ENCODE assay signal across 25 cellular contexts in genomic region chr10:4943821-4944220, GRCh38. TPM values are rescaled to one million over a fixed set of nuclear protein-coding genes. Genes with fewer than 3 reads are reported as not detected.
DNase-seq lines count a peak whose midpoint lies in the region; ATAC-seq, FAIRE-seq and TF ChIP-seq lines count a peak whose summit lies in the region.
"Had no signal": no experiment of that assay in that cellular context is flagged by ENCODE, and none has a peak within 500 bp of the region (broad histone marks: within the 10 kb centered on the region; RNA-seq: fewer than 3 reads in every experiment).

No MANE protein-coding gene starts in this region.

- H3K9ac ChIP-seq in liver (ENCODE audit: low read depth in 1 of 2, low read length in 2 of 2) (peak overlapping the region in 1 of 2 donors; percentile 64), HepG2 (ENCODE audit: insufficient read depth, low read depth, low read length) (no peak overlapping the region), skeletal muscle tissue (ENCODE audit: low read depth in 1 of 3, low read length in 3 of 3) (no peak overlapping the region), SK-N-SH (no peak overlapping the region), neural progenitor cell (no peak overlapping the region)
- H3K9ac ChIP-seq: BLaER1 had no signal

- H3K27ac Mint-ChIP-seq in neural progenitor cell, result no peak overlapping the region
- H3K27ac Mint-ChIP-seq: immature natural killer cell; natural killer cell treated with Interleukin-12 subunit alpha and Interleukin-12 subunit beta and Interleukin-15 and Interleukin-18, amount 100 ng/mL, for 72 hours; progenitor cell of endocrine pancreas had no signal

- H3K9me3 Mint-ChIP-seq in neural progenitor cell, result no peaks in the 10 kb centered on the region
- H3K9me3 Mint-ChIP-seq: central memory CD8-positive, alpha-beta T cell; immature natural killer cell; natural killer cell treated with Interleukin-12 subunit alpha and Interleukin-12 subunit beta and Interleukin-15 and Interleukin-18, amount 100 ng/mL, for 72 hours had no signal

- H3K4me2 ChIP-seq in HepG2 (ENCODE audit: low read depth, low read length) (no peak overlapping the region), SK-N-SH (no peak overlapping the region), neural progenitor cell (no peak overlapping the region)
- H3K4me2 ChIP-seq: BLaER1 had no signal

- H3K27me3 ChIP-seq in liver (ENCODE audit: control insufficient read depth in 4 of 4, insufficient read depth in 4 of 4, low read length in 3 of 4) (no peaks in the 10 kb centered on the region), HepG2 (ENCODE audit: control insufficient read depth in 1 of 2, insufficient read depth in 2 of 2, low read length in 2 of 2) (no peaks in the 10 kb centered on the region), skeletal muscle tissue (ENCODE audit: control insufficient read depth in 3 of 3, insufficient read depth in 3 of 3, low read length in 3 of 3) (no peaks in the 10 kb centered on the region), SK-N-SH (ENCODE audit: insufficient read depth) (no peaks in the 10 kb centered on the region), neural progenitor cell (no peaks in the 10 kb centered on the region)
- H3K27me3 ChIP-seq: BLaER1 had no signal

- no peak overlapping the region for H3K4me3 Mint-ChIP-seq in neural progenitor cell
- H3K4me3 Mint-ChIP-seq: central memory CD8-positive, alpha-beta T cell; immature natural killer cell; natural killer cell treated with Interleukin-12 subunit alpha and Interleukin-12 subunit beta and Interleukin-15 and Interleukin-18, amount 100 ng/mL, for 72 hours had no signal

- POLR2A ChIA-PET in HepG2 (lab: Yijun Ruan, JAX) (no interaction called here), SK-N-SH (lab: Yijun Ruan, JAX) (no interaction called here)

- H3K27me3 Mint-ChIP-seq in neural progenitor cell (ENCODE audit: insufficient read depth, low read depth), result no peaks in the 10 kb centered on the region
- H3K27me3 Mint-ChIP-seq: progenitor cell of endocrine pancreas had no signal

- ATAC-seq in HepG2 (no peak), HG02870 (IDR thresholded peaks at IDR 0.05; ENCODE audit: unreplicated experiment) (no peak)
- ATAC-seq: natural killer cell treated with Interleukin-12 subunit alpha and Interleukin-12 subunit beta and Interleukin-15 and Interleukin-18, amount 100 ng/mL, for 72 hours had no signal

- TF ChIP-seq RAD21 in liver (IDR thresholded peaks at IDR 0.05), result no peak
- no peak for TF ChIP-seq RAD21 in HepG2 (CRISPR knock-in tag; IDR thresholded peaks at IDR 0.05)
- TF ChIP-seq RAD21 in SK-N-SH (IDR thresholded peaks at IDR 0.05; ENCODE audit: low read length), result no peak

- TF ChIP-seq CTCF in liver (IDR thresholded peaks at IDR 0.05; ENCODE audit: low read depth, low read length, missing input control) (no peak), HepG2 (CRISPR knock-in tag; IDR thresholded peaks at IDR 0.05) (no peak), SK-N-SH (IDR thresholded peaks at IDR 0.05) (no peak), neural progenitor cell (IDR thresholded peaks at IDR 0.05) (no peak)

- in situ Hi-C loops in HepG2 (cut with HindIII; ENCODE audit: extremely low pct_ligation_motif_present, low pct_unique_long_range_greater_than_20kb), result no loop called here

- no peak for TF ChIP-seq EP300 in HepG2 (IDR thresholded peaks at IDR 0.05; ENCODE audit: low read depth in 2 of 2, low read length in 2 of 2)
- no peak for TF ChIP-seq EP300 in HepG2 (CRISPR knock-in tag; IDR thresholded peaks at IDR 0.05; ENCODE audit: borderline replicate concordance)
- TF ChIP-seq EP300 in SK-N-SH (IDR thresholded peaks at IDR 0.05; ENCODE audit: borderline replicate concordance in 1 of 2, low read depth in 1 of 2, low read length in 1 of 2), result no peak

- no peak overlapping the region for H3K4me3 ChIP-seq in liver (ENCODE audit: low read depth in 1 of 3, low read length in 3 of 3)
- no peak overlapping the region for H3K4me3 ChIP-seq in HepG2 (replicated peaks in 1 of 3; ENCODE audit: insufficient read depth in 1 of 3, low read depth in 2 of 3, low read length in 3 of 3)
- no peak overlapping the region for H3K4me3 ChIP-seq in skeletal muscle tissue (ENCODE audit: low read length in 3 of 3)
- no peak overlapping the region for H3K4me3 ChIP-seq in SK-N-SH (ENCODE audit: low read depth in 2 of 2, low read length in 1 of 2)
- H3K4me3 ChIP-seq in neural progenitor cell, result no peak overlapping the region
- H3K4me3 ChIP-seq: BLaER1 had no signal

- CTCF ChIA-PET in HepG2 (lab: Yijun Ruan, JAX; ENCODE audit: low intra/inter-chr PET ratio, low total read pairs), result no interaction called here
- CTCF ChIA-PET in SK-N-SH (lab: Yijun Ruan, JAX), result no interaction called here

- TF ChIP-seq POLR2A in HepG2 (IDR thresholded peaks at IDR 0.05; ENCODE audit: insufficient read depth in 1 of 2, low read depth in 2 of 2, low read length in 2 of 2), result no peak

- 75% methylated on average over 2 of the region's 2 CpGs for WGBS in liver
- 95% methylated on average over 2 of the region's 2 CpGs for WGBS in HepG2 (ENCODE audit: low lambda C conversion rate)
- WGBS in SK-N-SH (ENCODE audit: low lambda C conversion rate), result 59% methylated on average over 2 of the region's 2 CpGs

- no peak for DNase-seq in HepG2 (ENCODE audit: low spot score)
- DNase-seq in iris pigment epithelial cell (ENCODE audit: low read depth), result peak; percentile 1
- no peak for DNase-seq in D341Med (ENCODE audit: low spot score)
- no peak for DNase-seq in SK-N-SH
- DNase-seq in neural progenitor cell (ENCODE audit: low spot score), result no peak
- DNase-seq: activated CD4-positive, alpha-beta T cell treated with anti-CD3 and anti-CD28 coated beads, Interleukin-2, amount 50 U/mL, for 1 hour; activated CD8-positive, alpha-beta memory T cell treated with anti-CD3 and anti-CD28 coated beads, Interleukin-2, amount 50 U/mL, for 48 hours; activated effector memory CD4-positive, alpha-beta T cell treated with anti-CD3 and anti-CD28 coated beads, Interleukin-2, amount 50 U/mL, for 16 hours; effector CD4-positive, alpha-beta T cell; EL; immature natural killer cell; mesendoderm; NCI-H1436 treated with DMSO at 0.1 percent for 48 hours; NCI-H774; SIG-M5 had no signal

- H2AFZ ChIP-seq in HepG2 (ENCODE audit: low read length), result no peak overlapping the region
- no peak overlapping the region for H2AFZ ChIP-seq in SK-N-SH (ENCODE audit: low read depth)
- H2AFZ ChIP-seq in neural progenitor cell (replicated peaks), result no peak overlapping the region

- no peaks in the 10 kb centered on the region for H3K36me3 Mint-ChIP-seq in neural progenitor cell
- H3K36me3 Mint-ChIP-seq: immature natural killer cell; natural killer cell treated with Interleukin-12 subunit alpha and Interleukin-12 subunit beta and Interleukin-15 and Interleukin-18, amount 100 ng/mL, for 72 hours had no signal

- no peak for FAIRE-seq in HepG2 (lab: Jason Lieb, UNC)
- FAIRE-seq: A204.1 had no signal

- no peaks in the 10 kb centered on the region for H3K9me2 ChIP-seq in SK-N-SH

- BruUV-seq in HepG2 (replicated peaks; lab: Mats Ljungman, UMichigan), result no TSS peak

- peaks cover 11 to 58% (median 36%) of the 10 kb centered on the region in 4 donors for H3K4me1 ChIP-seq in liver (ENCODE audit: control insufficient read depth in 4 of 4, insufficient read depth in 4 of 4, low read length in 3 of 4)
- H3K4me1 ChIP-seq in HepG2 (ENCODE audit: insufficient read depth, low read length), result peaks cover 98% of the 10 kb centered on the region
- H3K4me1 ChIP-seq in skeletal muscle tissue (ENCODE audit: control insufficient read depth in 3 of 3, insufficient read depth in 3 of 3, low read length in 3 of 3), result peaks cover 13 to 25% (median 15%) of the 10 kb centered on the region in 3 donors
- peaks cover 0 to 8% of the 10 kb centered on the region in 2 experiments; a peak in 1 of 4 replicates for H3K4me1 ChIP-seq in SK-N-SH (ENCODE audit: control insufficient read depth in 1 of 2, insufficient read depth in 2 of 2, low read depth in 1 of 2, low read length in 1 of 2)
- no peaks in the 10 kb centered on the region for H3K4me1 ChIP-seq in neural progenitor cell

- intact Hi-C loops in HepG2 (cut with micrococcal nuclease; ENCODE audit: unreplicated experiment), result no loop called here

- H3K4me1 Mint-ChIP-seq in neural progenitor cell, result no peaks in the 10 kb centered on the region
- H3K4me1 Mint-ChIP-seq: central memory CD8-positive, alpha-beta T cell had no signal

- H3K79me2 ChIP-seq in HepG2 (ENCODE audit: insufficient read depth, low read length), result no peaks in the 10 kb centered on the region
- no peaks in the 10 kb centered on the region for H3K79me2 ChIP-seq in SK-N-SH (ENCODE audit: insufficient read depth)
- no peaks in the 10 kb centered on the region for H3K79me2 ChIP-seq in neural progenitor cell (ENCODE audit: low read depth)

- no peaks in the 10 kb centered on the region for H4K20me1 ChIP-seq in HepG2 (ENCODE audit: insufficient read depth, low read length)
- no peaks in the 10 kb centered on the region for H4K20me1 ChIP-seq in SK-N-SH (ENCODE audit: insufficient read depth)
- no peaks in the 10 kb centered on the region for H4K20me1 ChIP-seq in neural progenitor cell (ENCODE audit: low read depth)
- H4K20me1 ChIP-seq: BLaER1 had no signal

- H3F3A ChIP-seq in SK-N-SH (replicated peaks; ENCODE audit: insufficient read depth) (no peaks in the 10 kb centered on the region), neural progenitor cell (ENCODE audit: low read depth) (no peaks in the 10 kb centered on the region)

- H3K9me3 ChIP-seq in liver (ENCODE audit: control insufficient read depth in 4 of 4, low read length in 3 of 4) (no peaks in the 10 kb centered on the region), HepG2 (ENCODE audit: low read length) (no peaks in the 10 kb centered on the region), skeletal muscle tissue (ENCODE audit: control insufficient read depth in 3 of 3, low read length in 3 of 3) (no peaks in the 10 kb centered on the region), SK-N-SH (no peaks in the 10 kb centered on the region), neural progenitor cell (ENCODE audit: low read depth) (no peaks in the 10 kb centered on the region)
- H3K9me3 ChIP-seq: BLaER1 had no signal

- H3K36me3 ChIP-seq in liver (ENCODE audit: control insufficient read depth in 4 of 4, insufficient read depth in 3 of 4, low read depth in 1 of 4, low read length in 3 of 4) (no peaks in the 10 kb centered on the region), HepG2 (replicated peaks in 1 of 2; ENCODE audit: control insufficient read depth in 1 of 2, insufficient read depth in 2 of 2, low read length in 2 of 2) (no peaks in the 10 kb centered on the region), skeletal muscle tissue (ENCODE audit: control insufficient read depth in 3 of 3, insufficient read depth in 3 of 3, low read length in 3 of 3) (no peaks in the 10 kb centered on the region), SK-N-SH (replicated peaks in 1 of 2; ENCODE audit: control insufficient read depth in 1 of 2, insufficient read depth in 2 of 2, low read length in 1 of 2) (no peaks in the 10 kb centered on the region), neural progenitor cell (no peaks in the 10 kb centered on the region)
- H3K36me3 ChIP-seq: BLaER1 had no signal

- H3K27ac ChIP-seq in liver (ENCODE audit: low read depth in 1 of 2, low read length in 2 of 2), result peak overlapping the region; percentile 70 to 80
- no peak overlapping the region for H3K27ac ChIP-seq in HepG2 (ENCODE audit: extremely low read length, insufficient read depth, low read length)
- H3K27ac ChIP-seq in skeletal muscle tissue (ENCODE audit: low read depth, low read length), result peak overlapping the region; percentile 10
- no peak overlapping the region for H3K27ac ChIP-seq in SK-N-SH (ENCODE audit: low read depth in 2 of 2, low read length in 1 of 2)
- no peak overlapping the region for H3K27ac ChIP-seq in neural progenitor cell
- H3K27ac ChIP-seq: BLaER1 had no signal

RNA-seq across cellular contexts. Expression of gene AKR1C1, which starts 19.4 kb away (rescaled TPM):
- total RNA-seq in liver (100 to 1,000 TPM; 128 to 131 TPM), HepG2 (2016; rRNA removed; fragmentation: Illumina TruSeq; extraction: Trizol) (2,238 and 3,445 TPM in 2 replicates), skeletal muscle tissue (9.9 TPM), neural progenitor cell (ENCODE audit: low replicate concordance) (2.9 and 3.7 TPM in 2 replicates)
- polyA plus RNA-seq in liver (100 to 1,000 TPM; 159 to 540 TPM), HepG2 (2011; rRNA removed) (885 and 948 TPM in 2 replicates), SK-N-SH (2012; rRNA removed) (1.2 and 1.3 TPM in 2 replicates)
- total RNA-seq in HepG2 (2016; cell fraction: cytosol; rRNA removed; fragmentation: Illumina TruSeq; extraction: Trizol; ENCODE audit: low read depth), result 260 and 286 TPM in 2 replicates
- 2,230 and 3,407 TPM in 2 replicates for total RNA-seq in HepG2 (2016; cell fraction: insoluble cytoplasmic fraction; rRNA removed; fragmentation: Illumina TruSeq; extraction: Trizol)
- 374 and 428 TPM in 2 replicates for total RNA-seq in HepG2 (2016; cell fraction: membrane; rRNA removed; fragmentation: Illumina TruSeq; extraction: Trizol)
- 793 and 846 TPM in 2 replicates for total RNA-seq in HepG2 (2016; cell fraction: nucleus; rRNA removed; fragmentation: Illumina TruSeq; extraction: Trizol)
- polyA plus RNA-seq in HepG2 (2011; cell fraction: cytosol; rRNA removed), result 828 and 865 TPM in 2 replicates
- 305 and 371 TPM in 2 replicates for polyA plus RNA-seq in HepG2 (2011; cell fraction: nucleus; rRNA removed)
- 1,096 and 2,304 TPM in 2 replicates for polyA plus RNA-seq in HepG2 (2012)
- 300 and 314 TPM in 2 replicates for polyA plus RNA-seq in HepG2 (2016; cell fraction: cytosol; fragmentation: Illumina TruSeq; extraction: Trizol; ENCODE audit: low read depth)
- polyA plus RNA-seq in HepG2 (2016; cell fraction: insoluble cytoplasmic fraction; fragmentation: Illumina TruSeq; extraction: Trizol; ENCODE audit: low read depth), result 3,286 and 3,327 TPM in 2 replicates
- polyA plus RNA-seq in HepG2 (2016; cell fraction: membrane; fragmentation: Illumina TruSeq; extraction: Trizol; ENCODE audit: low read depth), result 290 and 331 TPM in 2 replicates
- 1,050 and 1,147 TPM in 2 replicates for polyA plus RNA-seq in HepG2 (2016; cell fraction: nucleus; fragmentation: Illumina TruSeq; extraction: Trizol; ENCODE audit: insufficient read depth, low read depth)
- polyA minus RNA-seq in HepG2 (2011; rRNA and poly(A)+ RNA removed; ENCODE audit: low replicate concordance), result 2.0 and 396 TPM in 2 replicates
- 248 and 276 TPM in 2 replicates for polyA minus RNA-seq in HepG2 (2011; cell fraction: cytosol; rRNA and poly(A)+ RNA removed)
- 488 and 587 TPM in 2 replicates for polyA minus RNA-seq in HepG2 (2011; cell fraction: nucleus; rRNA and poly(A)+ RNA removed)
- 0.22 and 0.30 TPM in 2 replicates for polyA plus RNA-seq in SK-N-SH (2012; cell fraction: cytosol; rRNA removed)
- 9.8 and 11.9 TPM in 2 replicates for polyA plus RNA-seq in SK-N-SH (2012; cell fraction: nucleus; rRNA removed)
- total RNA-seq: OCI-LY7 had no signal
- polyA plus RNA-seq: immature natural killer cell had no signal

RNA-seq across cellular contexts. Expression of gene AKR1C2, which starts 59.8 kb away (rescaled TPM):
- total RNA-seq in liver, result 100 to 1,000 TPM in 1 of 2 donors, 10 to 100 TPM in 1; 63.8 to 129 TPM
- polyA plus RNA-seq in liver, result 100 to 1,000 TPM; 195 to 699 TPM
- 900 and 1,454 TPM in 2 replicates for total RNA-seq in HepG2 (2016; rRNA removed; fragmentation: Illumina TruSeq; extraction: Trizol)
- total RNA-seq in HepG2 (2016; cell fraction: cytosol; rRNA removed; fragmentation: Illumina TruSeq; extraction: Trizol; ENCODE audit: low read depth), result 163 and 172 TPM in 2 replicates
- total RNA-seq in HepG2 (2016; cell fraction: insoluble cytoplasmic fraction; rRNA removed; fragmentation: Illumina TruSeq; extraction: Trizol), result 917 and 1,471 TPM in 2 replicates
- 212 and 232 TPM in 2 replicates for total RNA-seq in HepG2 (2016; cell fraction: membrane; rRNA removed; fragmentation: Illumina TruSeq; extraction: Trizol)
- total RNA-seq in HepG2 (2016; cell fraction: nucleus; rRNA removed; fragmentation: Illumina TruSeq; extraction: Trizol), result 280 and 324 TPM in 2 replicates
- 119 and 140 TPM in 2 replicates for polyA plus RNA-seq in HepG2 (2011; rRNA removed)
- 90.1 and 101 TPM in 2 replicates for polyA plus RNA-seq in HepG2 (2011; cell fraction: cytosol; rRNA removed)
- polyA plus RNA-seq in HepG2 (2011; cell fraction: nucleus; rRNA removed), result 40.5 and 42.4 TPM in 2 replicates
- polyA plus RNA-seq in HepG2 (2012), result 278 and 553 TPM in 2 replicates
- polyA plus RNA-seq in HepG2 (2016; cell fraction: cytosol; fragmentation: Illumina TruSeq; extraction: Trizol; ENCODE audit: low read depth), result 180 and 201 TPM in 2 replicates
- polyA plus RNA-seq in HepG2 (2016; cell fraction: insoluble cytoplasmic fraction; fragmentation: Illumina TruSeq; extraction: Trizol; ENCODE audit: low read depth), result 1,564 and 1,598 TPM in 2 replicates
- 191 and 221 TPM in 2 replicates for polyA plus RNA-seq in HepG2 (2016; cell fraction: membrane; fragmentation: Illumina TruSeq; extraction: Trizol; ENCODE audit: low read depth)
- polyA plus RNA-seq in HepG2 (2016; cell fraction: nucleus; fragmentation: Illumina TruSeq; extraction: Trizol; ENCODE audit: insufficient read depth, low read depth), result 438 and 449 TPM in 2 replicates
- 5.2 and 46.8 TPM in 2 replicates for polyA minus RNA-seq in HepG2 (2011; rRNA and poly(A)+ RNA removed; ENCODE audit: low replicate concordance)
- polyA minus RNA-seq in HepG2 (2011; cell fraction: cytosol; rRNA and poly(A)+ RNA removed), result 39.8 and 42.3 TPM in 2 replicates
- 57.6 and 75.3 TPM in 2 replicates for polyA minus RNA-seq in HepG2 (2011; cell fraction: nucleus; rRNA and poly(A)+ RNA removed)
- 4.2 TPM for total RNA-seq in skeletal muscle tissue
- polyA plus RNA-seq in SK-N-SH (2012; rRNA removed), result not detected in 2 replicates
- 0.06 TPM in 1 of 2 replicates, not detected in the other for polyA plus RNA-seq in SK-N-SH (2012; cell fraction: cytosol; rRNA removed)
- polyA plus RNA-seq in SK-N-SH (2012; cell fraction: nucleus; rRNA removed), result 0.07 TPM in 1 of 2 replicates, not detected in the other
- 1.8 and 4.7 TPM in 2 replicates for total RNA-seq in neural progenitor cell (ENCODE audit: low replicate concordance)
- total RNA-seq: natural killer cell treated with Interleukin-12 subunit alpha and Interleukin-12 subunit beta and Interleukin-15 and Interleukin-18, amount 100 ng/mL, for 72 hours; OCI-LY7; T-helper 1 cell treated with Interleukin-12 subunit alpha and Interleukin-12 subunit beta and Interleukin-4 antibody, amounts not matched to agents 30 ng/mL and 1 ng/mL, for 36 hours had no signal
- polyA plus RNA-seq: immature natural killer cell had no signal

Comparison
In these comparisons a context has a peak if more than half of its experiments do, and no peak if none do; other contexts are left out.
1. H3K27ac ChIP-seq: peak in liver (2 of 2) and skeletal muscle tissue (single experiment); none in HepG2 (single experiment), SK-N-SH (0 of 2) and neural progenitor cell (single experiment).
2. RNA of gene AKR1C2, which starts 59.8 kb away (total RNA-seq): 163 to 1,471 TPM in HepG2 and 63.8 to 129 TPM in liver; 1.8 to 4.7 TPM in neural progenitor cell and 4.2 TPM in skeletal muscle tissue (single experiment); every median in the first group is over 10 times any median in the second.